In genomic region chr7:44163591-44163990, GRCh38 we compare ENCODE assay signal across 1 cellular context.
A peak's percentile ranks its signal among the peaks of the same experiment; 100 is the strongest.
TF ChIP-seq lines count a peak whose summit lies in the region.

No MANE protein-coding gene starts in this region.

TF ChIP-seq in H1, 55 proteins besides CTCF, POLR2A, EP300 and RAD21:
- TF ChIP-seq JUND (IDR thresholded peaks at IDR 0.05; ENCODE audit: low read length) (no peak), TEAD4 (IDR thresholded peaks at IDR 0.05; ENCODE audit: low read depth, low read length) (peak; percentile 34; the same call in 1 of the 2 replicates), HDAC2 (IDR thresholded peaks at IDR 0.05; ENCODE audit: borderline replicate concordance in 1 of 2, low read depth in 2 of 2, low read length in 2 of 2) (no peak), BRCA1 (IDR thresholded peaks at IDR 0.05; ENCODE audit: low read depth, low read length) (no peak)
- TF ChIP-seq, protein P1, sequence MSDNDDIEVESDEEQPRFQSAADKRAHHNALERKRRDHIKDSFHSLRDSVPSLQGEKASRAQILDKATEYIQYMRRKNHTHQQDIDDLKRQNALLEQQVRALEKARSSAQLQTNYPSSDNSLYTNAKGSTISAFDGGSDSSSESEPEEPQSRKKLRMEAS (IDR thresholded peaks at IDR 0.05) = 0 out of 2 replicates have a peak, but pooled peaks have one; percentile 30
- TF ChIP-seq, protein P2, sequence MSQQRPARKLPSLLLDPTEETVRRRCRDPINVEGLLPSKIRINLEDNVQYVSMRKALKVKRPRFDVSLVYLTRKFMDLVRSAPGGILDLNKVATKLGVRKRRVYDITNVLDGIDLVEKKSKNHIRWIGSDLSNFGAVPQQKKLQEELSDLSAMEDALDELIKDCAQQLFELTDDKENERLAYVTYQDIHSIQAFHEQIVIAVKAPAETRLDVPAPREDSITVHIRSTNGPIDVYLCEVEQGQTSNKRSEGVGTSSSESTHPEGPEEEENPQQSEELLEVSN (IDR thresholded peaks at IDR 0.05) = 0 out of 2 replicates have a peak, but pooled peaks have one; percentile 20
TF ChIP-seq in H1: peak in this region for 3.
